Comparison of ENCODE assay signal across 1 cellular context in genomic region chr22:29603358-29604191, GRCh38.
TF ChIP-seq lines count a peak whose summit lies in the region.

Gene NF2, plus strand, starts transcription at chr22:29603633. Its CDS starts 366 bp downstream, at chr22:29603999.

TF ChIP-seq in HepG2, 621 proteins besides CTCF, POLR2A, EP300 and RAD21 (continued from another document and continues in another):
- TF ChIP-seq ZHX1 (CRISPR knock-in tag; IDR thresholded peaks at IDR 0.05; ENCODE audit: low read depth) (peak; percentile 70; the same call in 1 of the 2 replicates), RBM22 (optimal IDR thresholded peaks at IDR 0.05; ENCODE audit: low read length) (no peak), ZNF513 (CRISPR knock-in tag; conservative IDR thresholded peaks at IDR 0.05) (no peak), ZMAT3 (CRISPR knock-in tag; conservative IDR thresholded peaks at IDR 0.05) (peak; percentile 40; the same call in 1 of the 2 replicates), RFX3 (CRISPR knock-in tag; IDR thresholded peaks at IDR 0.05) (no peak), ZNF180 (CRISPR knock-in tag; IDR thresholded peaks at IDR 0.05; ENCODE audit: borderline replicate concordance, low read depth) (no peak), ZBTB38 (CRISPR knock-in tag; IDR thresholded peaks at IDR 0.05) (peak; percentile 68; the same call in 1 of the 2 replicates), ZSCAN5A (CRISPR knock-in tag; IDR thresholded peaks at IDR 0.05; ENCODE audit: borderline replicate concordance) (no peak), NONO (IDR thresholded peaks at IDR 0.05) (no peak), NONO (CRISPR knock-in tag; conservative IDR thresholded peaks at IDR 0.05) (peak; percentile 76; the same call in 1 of the 2 replicates), FOSL1 (CRISPR knock-in tag; IDR thresholded peaks at IDR 0.05; ENCODE audit: borderline replicate concordance) (no peak), ZNF549 (CRISPR knock-in tag; IDR thresholded peaks at IDR 0.05) (no peak), ZBTB10 (CRISPR knock-in tag; IDR thresholded peaks at IDR 0.05; ENCODE audit: borderline replicate concordance) (0 out of 2 replicates have a peak, but pooled peaks have one; percentile 40), SALL2 (CRISPR knock-in tag; IDR thresholded peaks at IDR 0.05) (peak; percentile 59), ZNF737 (CRISPR knock-in tag; IDR thresholded peaks at IDR 0.05; ENCODE audit: borderline replicate concordance) (no peak), ZFP37 (CRISPR knock-in tag; IDR thresholded peaks at IDR 0.05; ENCODE audit: borderline replicate concordance) (no peak), ZNF350 (CRISPR knock-in tag; IDR thresholded peaks at IDR 0.05; ENCODE audit: borderline replicate concordance, low read depth) (peak; percentile 66; the same call in 1 of the 2 replicates), CHCHD3 (CRISPR knock-in tag; IDR thresholded peaks at IDR 0.05) (peak; percentile 58; the same call in 1 of the 2 replicates), ZBTB42 (CRISPR knock-in tag; IDR thresholded peaks at IDR 0.05) (0 out of 2 replicates have a peak, but pooled peaks have one; percentile 59), PAF1 (CRISPR knock-in tag; IDR thresholded peaks at IDR 0.05) (no peak), SRSF1 (optimal IDR thresholded peaks at IDR 0.05; ENCODE audit: low read depth, low read length) (no peak), HBP1 (CRISPR knock-in tag; IDR thresholded peaks at IDR 0.05; ENCODE audit: low read depth) (no peak; the same call in 1 of the 2 replicates), TERF1 (CRISPR knock-in tag; IDR thresholded peaks at IDR 0.05) (no peak), ZNF446 (CRISPR knock-in tag; IDR thresholded peaks at IDR 0.05) (peak; percentile 80), MED1 (CRISPR knock-in tag; IDR thresholded peaks at IDR 0.05) (peak; percentile 65), CCDC6 (CRISPR knock-in tag; IDR thresholded peaks at IDR 0.05) (no peak), KLF12 (CRISPR knock-in tag; IDR thresholded peaks at IDR 0.05; ENCODE audit: borderline replicate concordance) (0 out of 2 replicates have a peak, but pooled peaks have one; percentile 24), ZNF768 (CRISPR knock-in tag; IDR thresholded peaks at IDR 0.05) (peak; percentile 51; the same call in 1 of the 2 replicates), MIER3 (CRISPR knock-in tag; IDR thresholded peaks at IDR 0.05; ENCODE audit: borderline replicate concordance) (no peak), ESRRA (CRISPR knock-in tag; IDR thresholded peaks at IDR 0.05; ENCODE audit: low read depth) (peak; percentile 38; the same call in 1 of the 2 replicates), HOXA3 (CRISPR knock-in tag; IDR thresholded peaks at IDR 0.05) (peak; percentile 66), ZNF558 (CRISPR knock-in tag; IDR thresholded peaks at IDR 0.05; ENCODE audit: borderline replicate concordance) (no peak), MIXL1 (CRISPR knock-in tag; IDR thresholded peaks at IDR 0.05) (no peak), ATF6 (CRISPR knock-in tag; conservative IDR thresholded peaks at IDR 0.05) (no peak), ZNF431 (CRISPR knock-in tag; IDR thresholded peaks at IDR 0.05; ENCODE audit: borderline replicate concordance, low read depth) (no peak), ATRX (CRISPR knock-in tag; IDR thresholded peaks at IDR 0.05; ENCODE audit: borderline replicate concordance) (no peak), CBX1 (IDR thresholded peaks at IDR 0.05; ENCODE audit: low read depth) (peak; percentile 61), MZF1 (CRISPR knock-in tag; IDR thresholded peaks at IDR 0.05; ENCODE audit: borderline replicate concordance) (no peak), HNF4G (IDR thresholded peaks at IDR 0.05; ENCODE audit: borderline replicate concordance, low read depth, low read length) (no peak; the same call in 1 of the 2 replicates), HNF4G (CRISPR knock-in tag; IDR thresholded peaks at IDR 0.05; ENCODE audit: borderline replicate concordance, low read depth) (peak; percentile 73; the same call in 1 of the 2 replicates), ZNF30 (CRISPR knock-in tag; IDR thresholded peaks at IDR 0.05) (0 out of 2 replicates have a peak, but pooled peaks have one; percentile 49), MAZ (IDR thresholded peaks at IDR 0.05; ENCODE audit: borderline replicate concordance, low read depth, low read length) (peak; percentile 85; the same call in 1 of the 2 replicates), MAZ (CRISPR knock-in tag; IDR thresholded peaks at IDR 0.05; ENCODE audit: low read depth) (peak; percentile 83; the same call in 1 of the 2 replicates), TCF12 (IDR thresholded peaks at IDR 0.05) (no peak), TCF12 (CRISPR knock-in tag; IDR thresholded peaks at IDR 0.05) (0 out of 2 replicates have a peak, but pooled peaks have one; percentile 51), ZNF225 (CRISPR knock-in tag; IDR thresholded peaks at IDR 0.05) (0 out of 2 replicates have a peak, but pooled peaks have one; percentile 76)
- TF ChIP-seq, protein P1, sequence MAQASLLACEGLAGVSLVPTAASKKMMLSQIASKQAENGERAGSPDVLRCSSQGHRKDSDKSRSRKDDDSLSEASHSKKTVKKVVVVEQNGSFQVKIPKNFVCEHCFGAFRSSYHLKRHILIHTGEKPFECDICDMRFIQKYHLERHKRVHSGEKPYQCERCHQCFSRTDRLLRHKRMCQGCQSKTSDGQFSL (CRISPR knock-in tag; IDR thresholded peaks at IDR 0.05): no peak
- TF ChIP-seq, protein P2, sequence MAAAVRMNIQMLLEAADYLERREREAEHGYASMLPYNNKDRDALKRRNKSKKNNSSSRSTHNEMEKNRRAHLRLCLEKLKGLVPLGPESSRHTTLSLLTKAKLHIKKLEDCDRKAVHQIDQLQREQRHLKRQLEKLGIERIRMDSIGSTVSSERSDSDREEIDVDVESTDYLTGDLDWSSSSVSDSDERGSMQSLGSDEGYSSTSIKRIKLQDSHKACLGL (CRISPR knock-in tag; IDR thresholded peaks at IDR 0.05): peak; percentile 80
- TF ChIP-seq, protein P3, sequence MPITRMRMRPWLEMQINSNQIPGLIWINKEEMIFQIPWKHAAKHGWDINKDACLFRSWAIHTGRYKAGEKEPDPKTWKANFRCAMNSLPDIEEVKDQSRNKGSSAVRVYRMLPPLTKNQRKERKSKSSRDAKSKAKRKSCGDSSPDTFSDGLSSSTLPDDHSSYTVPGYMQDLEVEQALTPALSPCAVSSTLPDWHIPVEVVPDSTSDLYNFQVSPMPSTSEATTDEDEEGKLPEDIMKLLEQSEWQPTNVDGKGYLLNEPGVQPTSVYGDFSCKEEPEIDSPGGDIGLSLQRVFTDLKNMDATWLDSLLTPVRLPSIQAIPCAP (CRISPR knock-in tag; IDR thresholded peaks at IDR 0.05; ENCODE audit: low read depth): no peak
- TF ChIP-seq, protein P4, sequence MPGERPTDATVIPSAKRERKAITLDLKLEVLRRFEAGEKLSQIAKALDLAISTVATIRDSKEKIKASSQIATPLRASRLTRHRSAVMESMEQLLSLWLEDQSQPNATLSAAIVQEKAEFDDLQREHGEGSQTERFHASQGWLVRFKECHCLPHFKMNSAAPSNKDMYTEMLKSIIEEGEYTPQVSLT (CRISPR knock-in tag; IDR thresholded peaks at IDR 0.05; ENCODE audit: borderline replicate concordance, low read depth): no peak
- TF ChIP-seq, protein P5, sequence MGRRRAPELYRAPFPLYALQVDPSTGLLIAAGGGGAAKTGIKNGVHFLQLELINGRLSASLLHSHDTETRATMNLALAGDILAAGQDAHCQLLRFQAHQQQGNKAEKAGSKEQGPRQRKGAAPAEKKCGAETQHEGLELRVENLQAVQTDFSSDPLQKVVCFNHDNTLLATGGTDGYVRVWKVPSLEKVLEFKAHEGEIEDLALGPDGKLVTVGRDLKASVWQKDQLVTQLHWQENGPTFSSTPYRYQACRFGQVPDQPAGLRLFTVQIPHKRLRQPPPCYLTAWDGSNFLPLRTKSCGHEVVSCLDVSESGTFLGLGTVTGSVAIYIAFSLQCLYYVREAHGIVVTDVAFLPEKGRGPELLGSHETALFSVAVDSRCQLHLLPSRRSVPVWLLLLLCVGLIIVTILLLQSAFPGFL (CRISPR knock-in tag; IDR thresholded peaks at IDR 0.05): no peak
